15 cellular contexts compared by ENCODE assay signal in the genomic region with DNA sequence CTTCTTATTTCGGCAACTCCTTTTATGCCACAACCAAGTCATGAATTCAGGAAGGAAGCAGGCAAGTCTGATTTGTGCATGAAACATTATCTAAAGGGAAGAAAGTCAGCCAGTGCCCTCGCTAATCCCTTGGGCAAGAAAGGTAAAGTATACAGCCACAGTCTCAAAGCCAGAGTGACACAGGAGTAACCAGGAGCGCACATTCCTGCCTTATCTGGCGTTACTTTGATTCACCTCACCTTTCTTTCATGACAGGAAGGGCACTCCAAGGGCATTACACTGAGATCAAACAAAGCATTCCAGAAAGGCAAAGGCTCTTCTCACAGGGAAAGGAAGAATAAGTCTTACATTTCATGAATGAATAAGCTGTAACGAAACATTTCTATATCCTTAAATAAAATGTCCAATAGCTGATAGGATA. TPM values are rescaled to one million over a fixed set of nuclear protein-coding genes. Genes with fewer than 3 reads are reported as not detected.
DNase-seq lines count a peak whose midpoint lies in the region; ATAC-seq, FAIRE-seq and TF ChIP-seq lines count a peak whose summit lies in the region.
"Had no signal": no experiment of that assay in that cellular context is flagged by ENCODE, and none has a peak within 500 bp of the region (broad histone marks: within the 10 kb centered on the region; RNA-seq: fewer than 3 reads in every experiment).

No MANE protein-coding gene starts in this region.

- no peak overlapping the region for H4K8ac ChIP-seq in H1 (ENCODE audit: extremely low read depth, insufficient read depth, low read length)

- H3K36me3 ChIP-seq in H1 (ENCODE audit: control insufficient read depth in 2 of 4, insufficient read depth in 4 of 4, low read length in 3 of 4) = peaks cover 0 to 10% (median 0%) of the 10 kb centered on the region in 4 experiments; a peak in 1 of 8 replicates
- peaks cover 1 to 7% of the 10 kb centered on the region in 2 experiments; a peak in 4 of 5 replicates for H3K36me3 ChIP-seq in HepG2 (replicated peaks in 1 of 2; ENCODE audit: control insufficient read depth in 1 of 2, insufficient read depth in 2 of 2, low read length in 2 of 2)
- H3K36me3 ChIP-seq in smooth muscle cell (ENCODE audit: low read depth) = no peaks in the 10 kb centered on the region

- H3K4ac ChIP-seq in H1 (replicated peaks; ENCODE audit: insufficient read length, low read depth, low read length) = no peak overlapping the region

- H2BK120ac ChIP-seq in H1 (replicated peaks; ENCODE audit: low read depth, low read length) = no peak overlapping the region

- no peak overlapping the region for H2BK15ac ChIP-seq in H1 (ENCODE audit: low read length)

- 73% methylated on average over 5 of the region's 5 CpGs; no CpG with 5 or more reads in 1 of the 2 experiments for WGBS in H1 (ENCODE audit: extremely low coverage in 1 of 2, insufficient coverage in 1 of 2, insufficient read length in 1 of 2, insufficient replicate concordance in 2 of 2, low coverage in 1 of 2, low lambda C conversion rate in 2 of 2, missing lambda C conversion rate in 1 of 2), 2 experiments
- 0% methylated on average over 5 of the region's 5 CpGs for WGBS in HepG2 (ENCODE audit: low lambda C conversion rate)
- 64% methylated on average over 5 of the region's 5 CpGs for WGBS in smooth muscle cell (ENCODE audit: low lambda C conversion rate)

- no peak overlapping the region for H3K18ac ChIP-seq in H1 (ENCODE audit: extremely low read depth, low read length)

- H3K9ac ChIP-seq in H1 (replicated peaks in 1 of 4; ENCODE audit: extremely low read depth in 1 of 4, low read depth in 3 of 4, low read length in 3 of 4) = peak overlapping the region in 1 of 4 experiments; percentile 18; a peak in 1 of 7 replicates
- peak overlapping the region; percentile 68 for H3K9ac ChIP-seq in HepG2 (ENCODE audit: insufficient read depth, low read depth, low read length)
- no peak overlapping the region for H3K9ac ChIP-seq in smooth muscle cell (ENCODE audit: low read depth)

- intact Hi-C loops in HepG2 (cut with micrococcal nuclease; ENCODE audit: unreplicated experiment) = loop anchor here (1.0 to 5.0 kb wide), 3 partner anchors 14 to 82 kb away; no protein-coding TSS in a partner anchor

- H3K4me1 ChIP-seq in H1 (replicated peaks in 1 of 4; ENCODE audit: control insufficient read depth in 3 of 4, insufficient read depth in 4 of 4, low read length in 3 of 4) (peaks cover 2 to 45% (median 32%) of the 10 kb centered on the region in 4 experiments), HepG2 (ENCODE audit: insufficient read depth, low read length) (peaks cover 93% of the 10 kb centered on the region), smooth muscle cell (ENCODE audit: low read depth) (peaks cover 60% of the 10 kb centered on the region)

- no peaks in the 10 kb centered on the region for H3F3A ChIP-seq in smooth muscle cell (ENCODE audit: low read depth)

- H4K20me1 ChIP-seq in H1 (replicated peaks in 1 of 2; ENCODE audit: control insufficient read depth in 1 of 2, insufficient read depth in 2 of 2, low read length in 2 of 2) = no peaks in the 10 kb centered on the region
- H4K20me1 ChIP-seq in HepG2 (ENCODE audit: insufficient read depth, low read length) = peaks cover 23% of the 10 kb centered on the region; the same call in 1 of the 2 replicates
- peaks cover 95% of the 10 kb centered on the region for H4K20me1 ChIP-seq in smooth muscle cell (ENCODE audit: low read depth)

- no peak for TF ChIP-seq RAD21 in H1 (IDR thresholded peaks at IDR 0.05 in 1 of 2, conservative IDR thresholded peaks at IDR 0.05 in 1 of 2; ENCODE audit: low read depth in 2 of 2, low read length in 2 of 2)
- TF ChIP-seq RAD21 in HepG2 (CRISPR knock-in tag; IDR thresholded peaks at IDR 0.05) = no peak

- no peak overlapping the region for H3K14ac ChIP-seq in H1 (ENCODE audit: insufficient read length)

- FAIRE-seq in H1 (lab: Jason Lieb, UNC) = peak; percentile 63
- FAIRE-seq in HepG2 (lab: Jason Lieb, UNC) = peak; percentile 91

- H3K56ac ChIP-seq in H1 (replicated peaks; ENCODE audit: insufficient read length, low read depth, low read length) = no peak overlapping the region

- H3K4me3 ChIP-seq in H1 (ENCODE audit: extremely low read depth in 1 of 4, insufficient read depth in 2 of 4, low read depth in 3 of 4, low read length in 4 of 4) (no peak overlapping the region), HepG2 (replicated peaks in 1 of 3; ENCODE audit: insufficient read depth in 1 of 3, low read depth in 2 of 3, low read length in 3 of 3) (peak overlapping the region; percentile 14 to 64 (median 54); a peak in 5 of 6 replicates), smooth muscle cell (no peak overlapping the region)

- H3K9me3 ChIP-seq in H1 (ENCODE audit: insufficient read depth in 2 of 2, low read depth in 1 of 2, low read length in 1 of 2) (no peaks in the 10 kb centered on the region), HepG2 (ENCODE audit: low read length) (no peaks in the 10 kb centered on the region), smooth muscle cell (replicated peaks; ENCODE audit: low read depth) (no peaks in the 10 kb centered on the region)

- H4K91ac ChIP-seq in H1 (replicated peaks; ENCODE audit: insufficient read length, low read length) = no peak overlapping the region

- H2AK5ac ChIP-seq in H1 (ENCODE audit: low read depth, low read length) = no peak overlapping the region

- in situ Hi-C loops in HepG2 (cut with HindIII; ENCODE audit: extremely low pct_ligation_motif_present, low pct_unique_long_range_greater_than_20kb) = no loop called here

- H3K79me2 ChIP-seq in H1 (ENCODE audit: control insufficient read depth in 1 of 2, insufficient read depth in 2 of 2, low read length in 2 of 2) (peaks cover 3 to 86% of the 10 kb centered on the region in 2 experiments; a peak in 3 of 4 replicates), HepG2 (ENCODE audit: insufficient read depth, low read length) (peaks cover 95% of the 10 kb centered on the region), smooth muscle cell (ENCODE audit: low read depth) (peaks cover 67% of the 10 kb centered on the region)

- no peak for TF ChIP-seq CTCF in H1 (IDR thresholded peaks at IDR 0.05; ENCODE audit: control extremely low read depth in 1 of 3, insufficient read depth in 1 of 3, low read depth in 1 of 3, low read length in 3 of 3)
- no peak for TF ChIP-seq CTCF in HepG2 (CRISPR knock-in tag; IDR thresholded peaks at IDR 0.05)
- TF ChIP-seq CTCF in smooth muscle cell (IDR thresholded peaks at IDR 0.05; ENCODE audit: borderline replicate concordance, insufficient read depth, poor library complexity, severe bottlenecking) = no peak

- H3K23me2 ChIP-seq in H1 (ENCODE audit: low read depth, low read length) = no peaks in the 10 kb centered on the region

- ATAC-seq in HepG2 (peak; percentile 84), HG02623 (IDR thresholded peaks at IDR 0.05; ENCODE audit: unreplicated experiment) (no peak)

- H3K27ac ChIP-seq in H1 (ENCODE audit: low read depth, low read length) = no peak overlapping the region
- peak overlapping the region; percentile 89 for H3K27ac ChIP-seq in HepG2 (ENCODE audit: extremely low read length, insufficient read depth, low read length)
- H3K27ac ChIP-seq in smooth muscle cell (ENCODE audit: low read depth) = peak overlapping the region; percentile 80

- no peak overlapping the region for H2BK20ac ChIP-seq in H1 (ENCODE audit: low read length)

- CTCF ChIA-PET in H1 (lab: Charles Lee; ENCODE audit: partially characterized antibody) = interaction anchor here (1.1 to 1.3 kb wide), 2 partner anchors 10 to 35 kb away, joined by 4 read pairs; no protein-coding TSS in a partner anchor
- CTCF ChIA-PET in HepG2 (lab: Yijun Ruan, JAX; ENCODE audit: low intra/inter-chr PET ratio, low total read pairs) = no interaction called here

- TF ChIP-seq POLR2A in H1 (IDR thresholded peaks at IDR 0.05; ENCODE audit: control extremely low read depth in 1 of 2, low read depth in 2 of 2, low read length in 2 of 2) (no peak), HepG2 (IDR thresholded peaks at IDR 0.05; ENCODE audit: insufficient read depth in 1 of 2, low read depth in 2 of 2, low read length in 2 of 2) (no peak; a peak in 2 of 4 replicates)

- H3K27me3 ChIP-seq in H1 (replicated peaks in 1 of 4; ENCODE audit: control insufficient read depth in 3 of 4, extremely low read depth in 1 of 4, insufficient read depth in 3 of 4, low read length in 3 of 4) (no peaks in the 10 kb centered on the region), HepG2 (ENCODE audit: control insufficient read depth in 1 of 2, insufficient read depth in 2 of 2, low read length in 2 of 2) (no peaks in the 10 kb centered on the region), smooth muscle cell (ENCODE audit: low read depth) (no peaks in the 10 kb centered on the region)

- no peak overlapping the region for H2AFZ ChIP-seq in H1 (ENCODE audit: low read length)
- H2AFZ ChIP-seq in HepG2 (ENCODE audit: low read length) = no peak overlapping the region
- H2AFZ ChIP-seq in smooth muscle cell (ENCODE audit: low read depth) = no peak overlapping the region

- H3K23ac ChIP-seq in H1 (ENCODE audit: insufficient read length) = no peak overlapping the region

- no peak for TF ChIP-seq EP300 in H1 (IDR thresholded peaks at IDR 0.05; ENCODE audit: borderline replicate concordance in 1 of 2, low read depth in 2 of 2, low read length in 2 of 2)
- TF ChIP-seq EP300 in HepG2 (IDR thresholded peaks at IDR 0.05; ENCODE audit: low read depth in 2 of 2, low read length in 2 of 2) = peak in 1 of 2 experiments; percentile 97; a peak in 2 of 4 replicates
- TF ChIP-seq EP300 in HepG2 (CRISPR knock-in tag; IDR thresholded peaks at IDR 0.05; ENCODE audit: borderline replicate concordance) = peak; percentile 99

- no peak overlapping the region for H2BK5ac ChIP-seq in H1 (ENCODE audit: low read depth, low read length)

- no peak overlapping the region for H2BK12ac ChIP-seq in H1 (ENCODE audit: low read depth, low read length)

- no peak overlapping the region for H4K5ac ChIP-seq in H1 (ENCODE audit: insufficient read length, low read depth, low read length)

- BruUV-seq in HepG2 (replicated peaks; lab: Mats Ljungman, UMichigan) = no TSS peak

- peaks cover 7% of the 10 kb centered on the region; the same call in 1 of the 2 replicates for H3K79me1 ChIP-seq in H1 (ENCODE audit: low read depth, low read length)

- peak; percentile 63 for DNase-seq in HT-29 (ENCODE audit: low spot score)
- no peak for DNase-seq in H1 (ENCODE audit: low read depth in 1 of 2, low spot score in 2 of 2)
- peak; percentile 93 for DNase-seq in HepG2 (ENCODE audit: low spot score)
- no peak for DNase-seq in smooth muscle cell (lab: John Stamatoyannopoulos, UW; ENCODE audit: unreplicated experiment)
- DNase-seq in cerebellar cortex (ENCODE audit: low spot score) = no peak
- DNase-seq in germinal center (ENCODE audit: low spot score) = no peak
- no peak for DNase-seq in NOMO-1 treated with dmso at 0.1 percent for 144 hours (lab: John Stamatoyannopoulos, UW; ENCODE audit: unreplicated experiment)
- DNase-seq: activated CD4-positive, alpha-beta memory T cell treated with anti-CD3 and anti-CD28 coated beads for 36 hours; activated effector memory CD4-positive, alpha-beta T cell treated with anti-CD3 and anti-CD28 coated beads, Interleukin-2, amount 50 U/mL, for 16 hours; CD4-positive, alpha-beta memory T cell; central memory CD4-positive, alpha-beta T cell; MV-4-11; stimulated activated CD4-positive, alpha-beta T cell treated with anti-CD3 and anti-CD28 coated beads, Interleukin-1b, Interleukin-23, amount 100 ng/mL, for 48 hours; T-helper 9 cell had no signal

- POLR2A ChIA-PET in H1 (lab: Charles Lee; ENCODE audit: partially characterized antibody) (no interaction called here), HepG2 (lab: Yijun Ruan, JAX) (interaction anchor here (1.2 to 2.4 kb wide), 5 partner anchors 9 to 121 kb away, joined by 3 to 12 read pairs (median 4); a partner anchor contains a TSS)

- H3K4me2 ChIP-seq in H1 (ENCODE audit: insufficient read depth in 1 of 2, low read depth in 2 of 2, low read length in 2 of 2) (peak overlapping the region; percentile 37 to 64), HepG2 (ENCODE audit: low read depth, low read length) (peak overlapping the region; percentile 84), smooth muscle cell (peak overlapping the region; percentile 67)

RNA-seq across cellular contexts. Expression of a gene that starts 38.8 kb away (rescaled TPM):
- 325 and 379 TPM in 2 replicates for total RNA-seq in HT-29 (2014; rRNA removed; shearing (Covaris generic))
- 137 and 144 TPM in 2 replicates for total RNA-seq in H1 (2021; fragmentation: NEBNext Ultra II Directional; extraction: Animal tissue kit (Norgen Biotek cat#: 25700))
- 84.0 and 94.4 TPM in 2 replicates for polyA plus RNA-seq in H1 (2011; rRNA removed)
- 74.4 TPM for polyA plus RNA-seq in H1 (2011; cell fraction: cytosol; rRNA removed)
- 371 TPM for polyA plus RNA-seq in H1 (2011; cell fraction: nucleus; rRNA removed)
- 73.7 to 125 TPM (median 95.6 TPM) in 4 replicates for polyA plus RNA-seq in H1 (2012, experiment 1 of 2)
- polyA plus RNA-seq in H1 (2012, experiment 2 of 2) = 10.8 TPM
- polyA plus RNA-seq in H1 (2013, experiment 1 of 2) = 93.1 TPM
- 69.3 TPM for polyA plus RNA-seq in H1 (2013, experiment 2 of 2)
- 977 and 1,176 TPM in 2 replicates for polyA minus RNA-seq in H1 (2011; rRNA and poly(A)+ RNA removed)
- polyA minus RNA-seq in H1 (2011; cell fraction: cytosol; rRNA and poly(A)+ RNA removed) = 243 TPM
- 409 TPM for polyA minus RNA-seq in H1 (2011; cell fraction: nucleus; rRNA and poly(A)+ RNA removed)
- total RNA-seq in HepG2 (2016; rRNA removed; fragmentation: Illumina TruSeq; extraction: Trizol) = 176 and 185 TPM in 2 replicates
- 74.9 and 87.3 TPM in 2 replicates for total RNA-seq in HepG2 (2016; cell fraction: cytosol; rRNA removed; fragmentation: Illumina TruSeq; extraction: Trizol; ENCODE audit: low read depth)
- total RNA-seq in HepG2 (2016; cell fraction: insoluble cytoplasmic fraction; rRNA removed; fragmentation: Illumina TruSeq; extraction: Trizol) = 158 and 182 TPM in 2 replicates
- total RNA-seq in HepG2 (2016; cell fraction: membrane; rRNA removed; fragmentation: Illumina TruSeq; extraction: Trizol) = 361 and 484 TPM in 2 replicates
- 203 and 219 TPM in 2 replicates for total RNA-seq in HepG2 (2016; cell fraction: nucleus; rRNA removed; fragmentation: Illumina TruSeq; extraction: Trizol)
- 193 and 216 TPM in 2 replicates for polyA plus RNA-seq in HepG2 (2011; rRNA removed)
- 145 and 153 TPM in 2 replicates for polyA plus RNA-seq in HepG2 (2011; cell fraction: cytosol; rRNA removed)
- polyA plus RNA-seq in HepG2 (2011; cell fraction: nucleus; rRNA removed) = 169 and 173 TPM in 2 replicates
- polyA plus RNA-seq in HepG2 (2012) = 84.5 and 103 TPM in 2 replicates
- polyA plus RNA-seq in HepG2 (2016; cell fraction: cytosol; fragmentation: Illumina TruSeq; extraction: Trizol; ENCODE audit: low read depth) = 2.5 and 3.2 TPM in 2 replicates
- 34.1 and 47.0 TPM in 2 replicates for polyA plus RNA-seq in HepG2 (2016; cell fraction: insoluble cytoplasmic fraction; fragmentation: Illumina TruSeq; extraction: Trizol; ENCODE audit: low read depth)
- 7.0 and 7.3 TPM in 2 replicates for polyA plus RNA-seq in HepG2 (2016; cell fraction: membrane; fragmentation: Illumina TruSeq; extraction: Trizol; ENCODE audit: low read depth)
- 164 and 179 TPM in 2 replicates for polyA plus RNA-seq in HepG2 (2016; cell fraction: nucleus; fragmentation: Illumina TruSeq; extraction: Trizol; ENCODE audit: insufficient read depth, low read depth)
- 311 and 1,912 TPM in 2 replicates for polyA minus RNA-seq in HepG2 (2011; rRNA and poly(A)+ RNA removed; ENCODE audit: low replicate concordance)
- polyA minus RNA-seq in HepG2 (2011; cell fraction: cytosol; rRNA and poly(A)+ RNA removed) = 510 and 534 TPM in 2 replicates
- polyA minus RNA-seq in HepG2 (2011; cell fraction: nucleus; rRNA and poly(A)+ RNA removed) = 531 and 554 TPM in 2 replicates
- total RNA-seq in smooth muscle cell = 359 and 395 TPM in 2 replicates
- 42.4 and 65.1 TPM in 2 replicates for polyA plus RNA-seq in smooth muscle cell
- total RNA-seq: activated CD4-positive, alpha-beta memory T cell treated with anti-CD3 and anti-CD28 coated beads for 36 hours; CD4-positive, alpha-beta memory T cell had no signal
- polyA plus RNA-seq: CD4-positive, alpha-beta memory T cell had no signal

Comparison
In these comparisons a context has a peak if more than half of its experiments do, and no peak if none do; other contexts are left out.
1. DNase-seq: peak in HT-29 (single experiment) and HepG2 (single experiment); none in H1 (0 of 2), smooth muscle cell (single experiment), cerebellar cortex (single experiment), germinal center (single experiment) and NOMO-1 treated with dmso at 0.1 percent for 144 hours (single experiment).
2. H3K4me3 ChIP-seq: peak in HepG2 (3 of 3); none in H1 (0 of 4) and smooth muscle cell (single experiment).
3. Peak in every context shown above with its lines, with median percentiles within 50 percentile points of each other: H3K4me2 ChIP-seq.